27 cellular contexts compared by ENCODE assay signal in genomic region chr4:58216461-58216860, GRCh38.
"Had no signal": no experiment of that assay in that cellular context is flagged by ENCODE, and none has a peak within 500 bp of the region (broad histone marks: within the 10 kb centered on the region; RNA-seq: fewer than 3 reads in every experiment).

No MANE protein-coding gene starts in this region.

- ATAC-seq: natural killer cell; psoas muscle; right cardiac atrium; right lobe of liver; stimulated activated effector memory CD8-positive, alpha-beta T cell treated with anti-CD3 and anti-CD28 coated beads, Interleukin-12 subunit alpha, Interleukin-12 subunit beta, amount 100 ng/mL, for 72 hours; stimulated activated naive B cell treated with anti-CD40 and anti-IgM and Interleukin-4, amounts not matched to agents 10 μg/mL and 1 μg/mL and 100 μg/mL, for 72 hours had no signal

- H3K27ac ChIP-seq: neutrophil, ovary, parathyroid adenoma, psoas muscle, right lobe of liver, sigmoid colon, stomach, thoracic aorta, thyroid gland, tibial nerve, upper lobe of left lung, vagina had no signal

- H2AFZ ChIP-seq: parathyroid adenoma had no signal

- H3K27ac Mint-ChIP-seq: natural killer cell; nephron; progenitor cell of endocrine pancreas; stimulated activated effector memory CD8-positive, alpha-beta T cell treated with anti-CD3 and anti-CD28 coated beads, Interleukin-12 subunit alpha, Interleukin-12 subunit beta, amount 100 ng/mL, for 72 hours; stimulated activated naive B cell treated with anti-CD40 and anti-IgM and Interleukin-4, amounts not matched to agents 10 μg/mL and 1 μg/mL and 100 μg/mL, for 72 hours; stimulated activated naive CD8-positive, alpha-beta T cell treated with anti-CD3 and anti-CD28 coated beads, Interleukin-15, Interleukin-2, amounts not matched to agents 100 ng/mL and 50 ng/mL, for 24 hours had no signal

- H3K9me3 ChIP-seq: neutrophil, ovary, psoas muscle, right lobe of liver, sigmoid colon, stomach, thoracic aorta, thyroid gland, vagina had no signal

- H3K27me3 ChIP-seq: neutrophil, ovary, right lobe of liver, sigmoid colon, stomach, thyroid gland, tibial nerve, upper lobe of left lung, vagina had no signal

- H3K36me3 ChIP-seq: neutrophil, ovary, right lobe of liver, sigmoid colon, stomach, thoracic aorta, thyroid gland, tibial nerve, upper lobe of left lung, vagina had no signal

- H3K79me2 ChIP-seq: parathyroid adenoma had no signal

- H3K9me3 Mint-ChIP-seq: nephron had no signal

- H3K36me3 Mint-ChIP-seq: natural killer cell; stimulated activated effector memory CD8-positive, alpha-beta T cell treated with anti-CD3 and anti-CD28 coated beads, Interleukin-12 subunit alpha, Interleukin-12 subunit beta, amount 100 ng/mL, for 72 hours; stimulated activated naive B cell treated with anti-CD40 and anti-IgM and Interleukin-4, amounts not matched to agents 10 μg/mL and 1 μg/mL and 100 μg/mL, for 72 hours had no signal

- DNase-seq: natural killer cell; nucleus accumbens; ovary; posterior cingulate gyrus; psoas muscle; right cardiac atrium; right lobe of liver; sigmoid colon; small intestine; stimulated activated CD4-positive, alpha-beta T cell treated with anti-CD3 and anti-CD28 coated beads, Interleukin-15, amount 100 ng/mL, for 24 hours; stimulated activated CD4-positive, alpha-beta T cell treated with anti-CD3 and anti-CD28 coated beads, Interleukin-2, amount 100 ng/mL, for 24 hours; stimulated activated CD4-positive, alpha-beta T cell treated with anti-CD3 and anti-CD28 coated beads, Interleukin-2, amount 100 ng/mL, for 48 hours; stimulated activated CD4-positive, alpha-beta T cell treated with anti-CD3 and anti-CD28 coated beads, Interleukin-4, amount 100 ng/mL, for 24 hours; stimulated activated naive B cell treated with anti-CD40 and anti-IgM and Interleukin-4, amounts not matched to agents 10 μg/mL and 1 μg/mL and 100 μg/mL, for 72 hours; stimulated activated naive CD4-positive, alpha-beta T cell treated with Interleukin-2 at 50 U/mL for 16 hours; stomach; thyroid gland; upper lobe of left lung had no signal

- H3K4me1 ChIP-seq: parathyroid adenoma, psoas muscle, right lobe of liver, sigmoid colon, stomach, thyroid gland, tibial nerve, upper lobe of left lung, vagina had no signal

- H3K27me3 Mint-ChIP-seq: progenitor cell of endocrine pancreas; stimulated activated naive B cell treated with anti-CD40 and anti-IgM and Interleukin-4, amounts not matched to agents 10 μg/mL and 1 μg/mL and 100 μg/mL, for 72 hours; stimulated activated naive CD8-positive, alpha-beta T cell treated with anti-CD3 and anti-CD28 coated beads, Interleukin-15, Interleukin-2, amounts not matched to agents 100 ng/mL and 50 ng/mL, for 24 hours had no signal

- H3K9ac ChIP-seq: parathyroid adenoma had no signal

- H3K4me3 ChIP-seq: ovary, psoas muscle, right lobe of liver, sigmoid colon, stomach, thoracic aorta, thyroid gland, tibial nerve, upper lobe of left lung, vagina had no signal

- H3K4me3 Mint-ChIP-seq: natural killer cell; nephron; stimulated activated effector memory CD8-positive, alpha-beta T cell treated with anti-CD3 and anti-CD28 coated beads, Interleukin-12 subunit alpha, Interleukin-12 subunit beta, amount 100 ng/mL, for 72 hours; stimulated activated naive B cell treated with anti-CD40 and anti-IgM and Interleukin-4, amounts not matched to agents 10 μg/mL and 1 μg/mL and 100 μg/mL, for 72 hours; stimulated activated naive CD8-positive, alpha-beta T cell treated with anti-CD3 and anti-CD28 coated beads, Interleukin-15, Interleukin-2, amounts not matched to agents 100 ng/mL and 50 ng/mL, for 24 hours had no signal

- H3K4me1 Mint-ChIP-seq: natural killer cell; nephron; stimulated activated effector memory CD8-positive, alpha-beta T cell treated with anti-CD3 and anti-CD28 coated beads, Interleukin-12 subunit alpha, Interleukin-12 subunit beta, amount 100 ng/mL, for 72 hours; stimulated activated naive B cell treated with anti-CD40 and anti-IgM and Interleukin-4, amounts not matched to agents 10 μg/mL and 1 μg/mL and 100 μg/mL, for 72 hours had no signal
